In the genomic region with DNA sequence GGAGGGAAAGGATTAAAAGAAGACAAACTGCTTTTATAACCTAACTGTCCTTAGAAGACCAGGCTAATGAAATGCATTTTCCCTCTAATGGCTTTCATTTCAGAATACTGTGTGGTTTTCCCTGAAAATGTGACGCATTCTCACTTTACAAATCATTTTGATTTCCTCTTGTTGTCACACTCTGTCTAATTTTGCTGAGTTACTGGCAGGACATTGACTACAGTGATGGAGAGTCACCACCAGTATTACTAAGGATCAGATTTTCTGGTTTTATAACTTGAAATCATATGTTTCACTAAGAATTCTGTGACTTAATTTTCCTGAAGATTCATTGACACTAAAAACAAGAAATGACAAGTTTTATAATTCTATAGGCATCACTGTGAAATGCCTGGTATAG, we compare ENCODE assay signal across 19 cellular contexts.
DNase-seq lines count a peak whose midpoint lies in the region; ATAC-seq lines count a peak whose summit lies in the region.
"Had no signal": no experiment of that assay in that cellular context is flagged by ENCODE, and none has a peak within 500 bp of the region (broad histone marks: within the 10 kb centered on the region; RNA-seq: fewer than 3 reads in every experiment).

No MANE protein-coding gene starts in this region.

- peak overlapping the region; percentile 85 for H2AFZ ChIP-seq in Karpas-422 (ENCODE audit: low read length)

- H3K9ac ChIP-seq in Karpas-422 (ENCODE audit: low read length): no peak overlapping the region

- no peak overlapping the region for H3K4me3 Mint-ChIP-seq in activated naive CD4-positive, alpha-beta T cell treated with anti-CD3 and anti-CD28 coated beads, Interleukin-2, amount 50 U/mL, for 24 hours
- no peak overlapping the region for H3K4me3 Mint-ChIP-seq in central memory CD8-positive, alpha-beta T cell
- H3K4me3 Mint-ChIP-seq in stimulated activated effector memory CD8-positive, alpha-beta T cell treated with anti-CD3 and anti-CD28 coated beads, Interleukin-12 subunit alpha, Interleukin-12 subunit beta, amount 100 ng/mL, for 72 hours: no peak overlapping the region
- H3K4me3 Mint-ChIP-seq in activated T-helper 2 cell treated with anti-CD3 and anti-CD28 coated beads, Interferon-gamma antibody, Interleukin-2, Interleukin-4, amounts not matched to agents 10 μg/mL and 5 μg/mL and 100 μg/mL, durations not matched to agents 14 hours and 24 hours and 36 hours (ENCODE audit: low read depth): no peak overlapping the region
- H3K4me3 Mint-ChIP-seq: HFFc6 had no signal

- H3K36me3 Mint-ChIP-seq in activated naive CD4-positive, alpha-beta T cell treated with anti-CD3 and anti-CD28 coated beads, Interleukin-2, amount 50 U/mL, for 24 hours: peaks cover 2% of the 10 kb centered on the region
- peaks cover 16% of the 10 kb centered on the region for H3K36me3 Mint-ChIP-seq in central memory CD8-positive, alpha-beta T cell (ENCODE audit: insufficient read depth)
- no peaks in the 10 kb centered on the region for H3K36me3 Mint-ChIP-seq in stimulated activated effector memory CD8-positive, alpha-beta T cell treated with anti-CD3 and anti-CD28 coated beads, Interleukin-12 subunit alpha, Interleukin-12 subunit beta, amount 100 ng/mL, for 72 hours
- no peaks in the 10 kb centered on the region for H3K36me3 Mint-ChIP-seq in activated T-helper 2 cell treated with anti-CD3 and anti-CD28 coated beads, Interferon-gamma antibody, Interleukin-2, Interleukin-4, amounts not matched to agents 10 μg/mL and 5 μg/mL and 100 μg/mL, durations not matched to agents 14 hours and 24 hours and 36 hours (ENCODE audit: low read depth)

- peaks cover 87% of the 10 kb centered on the region for H3K4me1 Mint-ChIP-seq in activated naive CD4-positive, alpha-beta T cell treated with anti-CD3 and anti-CD28 coated beads, Interleukin-2, amount 50 U/mL, for 24 hours
- peaks cover 55% of the 10 kb centered on the region for H3K4me1 Mint-ChIP-seq in central memory CD8-positive, alpha-beta T cell
- H3K4me1 Mint-ChIP-seq in stimulated activated effector memory CD8-positive, alpha-beta T cell treated with anti-CD3 and anti-CD28 coated beads, Interleukin-12 subunit alpha, Interleukin-12 subunit beta, amount 100 ng/mL, for 72 hours: peaks cover 16% of the 10 kb centered on the region
- peaks cover 26% of the 10 kb centered on the region for H3K4me1 Mint-ChIP-seq in activated T-helper 2 cell treated with anti-CD3 and anti-CD28 coated beads, Interferon-gamma antibody, Interleukin-2, Interleukin-4, amounts not matched to agents 10 μg/mL and 5 μg/mL and 100 μg/mL, durations not matched to agents 14 hours and 24 hours and 36 hours (ENCODE audit: low read depth)

- H3K27ac ChIP-seq in Karpas-422 (ENCODE audit: low read length): peak overlapping the region; percentile 57

- ATAC-seq in central memory CD8-positive, alpha-beta T cell (replicated peaks; ENCODE audit: extremely low read depth, poor library complexity, severe bottlenecking): no peak
- ATAC-seq in stimulated activated effector memory CD8-positive, alpha-beta T cell treated with anti-CD3 and anti-CD28 coated beads, Interleukin-12 subunit alpha, Interleukin-12 subunit beta, amount 100 ng/mL, for 72 hours: peak; percentile 77
- ATAC-seq: HepG2 had no signal

- H3K9me3 ChIP-seq in Karpas-422 (ENCODE audit: low read length): no peaks in the 10 kb centered on the region; the same call in 1 of the 2 replicates

- no peaks in the 10 kb centered on the region for H3K27me3 ChIP-seq in Karpas-422 (ENCODE audit: low read length)

- H3K27ac Mint-ChIP-seq in activated naive CD4-positive, alpha-beta T cell treated with anti-CD3 and anti-CD28 coated beads, Interleukin-2, amount 50 U/mL, for 24 hours: peak overlapping the region; percentile 3
- peak overlapping the region; percentile 1 for H3K27ac Mint-ChIP-seq in central memory CD8-positive, alpha-beta T cell (ENCODE audit: low read depth)
- H3K27ac Mint-ChIP-seq in stimulated activated effector memory CD8-positive, alpha-beta T cell treated with anti-CD3 and anti-CD28 coated beads, Interleukin-12 subunit alpha, Interleukin-12 subunit beta, amount 100 ng/mL, for 72 hours: no peak overlapping the region
- H3K27ac Mint-ChIP-seq in activated T-helper 2 cell treated with anti-CD3 and anti-CD28 coated beads, Interferon-gamma antibody, Interleukin-2, Interleukin-4, amounts not matched to agents 10 μg/mL and 5 μg/mL and 100 μg/mL, durations not matched to agents 14 hours and 24 hours and 36 hours: no peak overlapping the region
- H3K27ac Mint-ChIP-seq: HFFc6 had no signal

- H3K4me2 ChIP-seq in Karpas-422 (ENCODE audit: low read depth, low read length, poor library complexity, severe bottlenecking): no peak overlapping the region

- H3K9me3 Mint-ChIP-seq in activated naive CD4-positive, alpha-beta T cell treated with anti-CD3 and anti-CD28 coated beads, Interleukin-2, amount 50 U/mL, for 24 hours: peaks cover 4% of the 10 kb centered on the region
- no peaks in the 10 kb centered on the region for H3K9me3 Mint-ChIP-seq in central memory CD8-positive, alpha-beta T cell
- H3K9me3 Mint-ChIP-seq in stimulated activated effector memory CD8-positive, alpha-beta T cell treated with anti-CD3 and anti-CD28 coated beads, Interleukin-12 subunit alpha, Interleukin-12 subunit beta, amount 100 ng/mL, for 72 hours: peaks cover 3% of the 10 kb centered on the region
- peaks cover 3% of the 10 kb centered on the region for H3K9me3 Mint-ChIP-seq in activated T-helper 2 cell treated with anti-CD3 and anti-CD28 coated beads, Interferon-gamma antibody, Interleukin-2, Interleukin-4, amounts not matched to agents 10 μg/mL and 5 μg/mL and 100 μg/mL, durations not matched to agents 14 hours and 24 hours and 36 hours
- H3K9me3 Mint-ChIP-seq: HFFc6 had no signal

- no peak for DNase-seq in activated naive CD4-positive, alpha-beta T cell treated with anti-CD3 and anti-CD28 coated beads, Interleukin-2, amount 50 U/mL, for 16 hours
- DNase-seq in Karpas-422: peak; percentile 44
- DNase-seq in central memory CD8-positive, alpha-beta T cell (ENCODE audit: low spot score in 2 of 2): no peak
- no peak for DNase-seq in stimulated activated effector memory CD8-positive, alpha-beta T cell treated with anti-CD3 and anti-CD28 coated beads, Interleukin-12 subunit alpha, Interleukin-12 subunit beta, amount 100 ng/mL, for 72 hours (ENCODE audit: low spot score in 2 of 2)
- DNase-seq in activated T-helper 2 cell treated with anti-CD3 and anti-CD28 coated beads, Interferon-gamma antibody, Interleukin-2, Interleukin-4, amounts not matched to agents 10 μg/mL and 5 μg/mL and 100 μg/mL, durations not matched to agents 14 hours and 24 hours and 36 hours (ENCODE audit: low spot score): no peak
- no peak for DNase-seq in activated CD8-positive, alpha-beta memory T cell treated with anti-CD3 and anti-CD28 coated beads, Interleukin-2, amount 50 U/mL, for 48 hours
- DNase-seq: ACHN, C1 segment of cervical spinal cord, COR-L47, H7, HFFc6, KBM-7, NCI-H1694 treated with DMSO at 0.1 percent for 48 hours, NCI-H2107, NCI-H510A, NCI-H748 treated with DMSO at 0.1 percent for 48 hours, SHP77 had no signal

- H3K27me3 Mint-ChIP-seq in activated naive CD4-positive, alpha-beta T cell treated with anti-CD3 and anti-CD28 coated beads, Interleukin-2, amount 50 U/mL, for 24 hours: no peaks in the 10 kb centered on the region
- no peaks in the 10 kb centered on the region for H3K27me3 Mint-ChIP-seq in central memory CD8-positive, alpha-beta T cell
- H3K27me3 Mint-ChIP-seq in activated T-helper 2 cell treated with anti-CD3 and anti-CD28 coated beads, Interferon-gamma antibody, Interleukin-2, Interleukin-4, amounts not matched to agents 10 μg/mL and 5 μg/mL and 100 μg/mL, durations not matched to agents 14 hours and 24 hours and 36 hours (ENCODE audit: low read depth): peaks cover 4% of the 10 kb centered on the region

- intact Hi-C loops in activated T-helper 2 cell treated with anti-CD3 and anti-CD28 coated beads, Interferon-gamma antibody, Interleukin-2, Interleukin-4, amounts not matched to agents 10 μg/mL and 5 μg/mL and 100 μg/mL, durations not matched to agents 14 hours and 24 hours and 36 hours (cut with micrococcal nuclease): no loop called here

- H3K4me3 ChIP-seq in Karpas-422 (ENCODE audit: low read length): no peak overlapping the region

- no peaks in the 10 kb centered on the region for H3K79me2 ChIP-seq in Karpas-422 (ENCODE audit: low read length)

- peaks cover 60% of the 10 kb centered on the region for H3K4me1 ChIP-seq in Karpas-422 (ENCODE audit: low read length)

- no peaks in the 10 kb centered on the region for H3K36me3 ChIP-seq in Karpas-422 (ENCODE audit: insufficient read depth, low read length)

- no peaks in the 10 kb centered on the region for H4K20me1 ChIP-seq in Karpas-422 (ENCODE audit: insufficient read depth, low read depth, low read length)

- H3K9me2 ChIP-seq in Karpas-422 (replicated peaks; ENCODE audit: insufficient read depth, low read length): no peaks in the 10 kb centered on the region

Comparison
In these comparisons a context has a peak if more than half of its experiments do, and no peak if none do; other contexts are left out.
1. H3K27ac Mint-ChIP-seq: peak in activated naive CD4-positive, alpha-beta T cell treated with anti-CD3 and anti-CD28 coated beads, Interleukin-2, amount 50 U/mL, for 24 hours (single experiment) and central memory CD8-positive, alpha-beta T cell (single experiment); none in stimulated activated effector memory CD8-positive, alpha-beta T cell treated with anti-CD3 and anti-CD28 coated beads, Interleukin-12 subunit alpha, Interleukin-12 subunit beta, amount 100 ng/mL, for 72 hours (single experiment) and activated T-helper 2 cell treated with anti-CD3 and anti-CD28 coated beads, Interferon-gamma antibody, Interleukin-2, Interleukin-4, amounts not matched to agents 10 μg/mL and 5 μg/mL and 100 μg/mL, durations not matched to agents 14 hours and 24 hours and 36 hours (single experiment).